1 cellular context compared by ENCODE assay signal in genomic region chr15:81419304-81419943, GRCh38.
TF ChIP-seq lines count a peak whose summit lies in the region.

No MANE protein-coding gene starts in this region.

TF ChIP-seq in K562, 482 proteins besides CTCF, POLR2A, EP300 and RAD21 (continued from another document):
- TF ChIP-seq, protein P1, sequence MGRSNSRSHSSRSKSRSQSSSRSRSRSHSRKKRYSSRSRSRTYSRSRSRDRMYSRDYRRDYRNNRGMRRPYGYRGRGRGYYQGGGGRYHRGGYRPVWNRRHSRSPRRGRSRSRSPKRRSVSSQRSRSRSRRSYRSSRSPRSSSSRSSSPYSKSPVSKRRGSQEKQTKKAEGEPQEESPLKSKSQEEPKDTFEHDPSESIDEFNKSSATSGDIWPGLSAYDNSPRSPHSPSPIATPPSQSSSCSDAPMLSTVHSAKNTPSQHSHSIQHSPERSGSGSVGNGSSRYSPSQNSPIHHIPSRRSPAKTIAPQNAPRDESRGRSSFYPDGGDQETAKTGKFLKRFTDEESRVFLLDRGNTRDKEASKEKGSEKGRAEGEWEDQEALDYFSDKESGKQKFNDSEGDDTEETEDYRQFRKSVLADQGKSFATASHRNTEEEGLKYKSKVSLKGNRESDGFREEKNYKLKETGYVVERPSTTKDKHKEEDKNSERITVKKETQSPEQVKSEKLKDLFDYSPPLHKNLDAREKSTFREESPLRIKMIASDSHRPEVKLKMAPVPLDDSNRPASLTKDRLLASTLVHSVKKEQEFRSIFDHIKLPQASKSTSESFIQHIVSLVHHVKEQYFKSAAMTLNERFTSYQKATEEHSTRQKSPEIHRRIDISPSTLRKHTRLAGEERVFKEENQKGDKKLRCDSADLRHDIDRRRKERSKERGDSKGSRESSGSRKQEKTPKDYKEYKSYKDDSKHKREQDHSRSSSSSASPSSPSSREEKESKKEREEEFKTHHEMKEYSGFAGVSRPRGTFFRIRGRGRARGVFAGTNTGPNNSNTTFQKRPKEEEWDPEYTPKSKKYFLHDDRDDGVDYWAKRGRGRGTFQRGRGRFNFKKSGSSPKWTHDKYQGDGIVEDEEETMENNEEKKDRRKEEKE (IDR thresholded peaks at IDR 0.05; ENCODE audit: borderline replicate concordance in 1 of 2, control insufficient read depth in 1 of 2, low read depth in 2 of 2, low read length in 1 of 2) = no peak
- TF ChIP-seq ZBTB26 (CRISPR knock-in tag; IDR thresholded peaks at IDR 0.05) (no peak), RB1 (IDR thresholded peaks at IDR 0.05; ENCODE audit: low read depth) (no peak), ZNF184 (CRISPR knock-in tag; IDR thresholded peaks at IDR 0.05) (no peak), RBM22 (IDR thresholded peaks at IDR 0.05; ENCODE audit: low read depth, low read length, poor library complexity, severe bottlenecking) (no peak), ELF4 (CRISPR knock-in tag; IDR thresholded peaks at IDR 0.05) (no peak), EHMT2 (IDR thresholded peaks at IDR 0.05) (no peak), SIX5 (IDR thresholded peaks at IDR 0.05; ENCODE audit: borderline replicate concordance in 1 of 2, insufficient read depth in 1 of 2, low read depth in 1 of 2, low read length in 2 of 2) (no peak), ZFPM2 (CRISPR knock-in tag; IDR thresholded peaks at IDR 0.05) (no peak), HMGXB4 (CRISPR knock-in tag; IDR thresholded peaks at IDR 0.05) (no peak), ZNF785 (CRISPR knock-in tag; IDR thresholded peaks at IDR 0.05) (no peak), ZNF696 (CRISPR knock-in tag; conservative IDR thresholded peaks at IDR 0.05) (no peak), THRB (CRISPR knock-in tag; conservative IDR thresholded peaks at IDR 0.05) (no peak)
- TF ChIP-seq, protein P2, sequence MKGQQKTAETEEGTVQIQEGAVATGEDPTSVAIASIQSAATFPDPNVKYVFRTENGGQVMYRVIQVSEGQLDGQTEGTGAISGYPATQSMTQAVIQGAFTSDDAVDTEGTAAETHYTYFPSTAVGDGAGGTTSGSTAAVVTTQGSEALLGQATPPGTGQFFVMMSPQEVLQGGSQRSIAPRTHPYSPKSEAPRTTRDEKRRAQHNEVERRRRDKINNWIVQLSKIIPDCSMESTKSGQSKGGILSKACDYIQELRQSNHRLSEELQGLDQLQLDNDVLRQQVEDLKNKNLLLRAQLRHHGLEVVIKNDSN (CRISPR knock-in tag; IDR thresholded peaks at IDR 0.05) = no peak
